Comparison of ENCODE assay signal across 8 cellular contexts in genomic region chr22:36369004-36369921, GRCh38. TPM values are rescaled to one million over a fixed set of nuclear protein-coding genes. Genes with fewer than 3 reads are reported as not detected.
DNase-seq lines count a peak whose midpoint lies in the region; ATAC-seq and TF ChIP-seq lines count a peak whose summit lies in the region.

No MANE protein-coding gene starts in this region.

- peak; percentile 7 for ATAC-seq in Panc1
- no peak for ATAC-seq in esophagus mucosa
- ATAC-seq in HG03280 (IDR thresholded peaks at IDR 0.05; ENCODE audit: unreplicated experiment): no peak

- peak overlapping the region; percentile 85 for H3K27ac Mint-ChIP-seq in neural crest cell (ENCODE audit: unreplicated experiment)

- no peak overlapping the region for H3K4me3 Mint-ChIP-seq in neural crest cell

- H3K4me3 ChIP-seq in Panc1 (ENCODE audit: low read depth in 2 of 2, low read length in 2 of 2): peak overlapping the region; percentile 3 to 10; a peak in 3 of 4 replicates

- in situ Hi-C loops in Panc1 (cut with HindIII; ENCODE audit: low pct_unique_long_range_greater_than_20kb, low sequenced_read_pairs): no loop called here

- BruUV-seq in Panc1 (replicated peaks; lab: Mats Ljungman, UMichigan): no TSS peak

- no peaks in the 10 kb centered on the region for H3K9me3 ChIP-seq in Panc1 (ENCODE audit: control insufficient read depth, insufficient read depth, low read depth, low read length)

- no peak for TF ChIP-seq CTCF in C4-2B (conservative IDR thresholded peaks at IDR 0.05)
- no peak for TF ChIP-seq CTCF in Panc1 (IDR thresholded peaks at IDR 0.05)
- no peak for TF ChIP-seq CTCF in neural crest cell (conservative IDR thresholded peaks at IDR 0.05)

- no peaks in the 10 kb centered on the region for H3K36me3 ChIP-seq in Panc1 (ENCODE audit: control insufficient read depth, insufficient read depth, low read length)

- H3K36me3 Mint-ChIP-seq in neural crest cell (ENCODE audit: low read depth): no peaks in the 10 kb centered on the region

- no peaks in the 10 kb centered on the region for H3K27me3 ChIP-seq in Panc1 (ENCODE audit: control insufficient read depth, insufficient read depth, low read length)

- H3K4me1 Mint-ChIP-seq in neural crest cell: peaks cover 79% of the 10 kb centered on the region

- no peaks in the 10 kb centered on the region for H3K9me3 Mint-ChIP-seq in neural crest cell

- POLR2A ChIA-PET in Panc1 (lab: Charles Lee): no interaction called here

- DNase-seq in Panc1 (ENCODE audit: low read depth, low spot score) (no peak), cerebellar cortex (ENCODE audit: low spot score) (peak; percentile 55), neural crest cell (ENCODE audit: low read depth, low spot score) (no peak), NCI-H1105 treated with DMSO at 0.1 percent for 48 hours (lab: John Stamatoyannopoulos, UW) (no peak), NCI-H1694 (lab: John Stamatoyannopoulos, UW) (no peak)

- intact Hi-C loops in Panc1 (cut with micrococcal nuclease; ENCODE audit: unreplicated experiment): no loop called here

- H3K4me1 ChIP-seq in Panc1 (ENCODE audit: control insufficient read depth, insufficient read depth, low read length): peaks cover 91% of the 10 kb centered on the region

- no peaks in the 10 kb centered on the region for H3K27me3 Mint-ChIP-seq in neural crest cell (ENCODE audit: low read depth)

- H3K27ac ChIP-seq in C4-2B (peak overlapping the region; percentile 79), Panc1 (ENCODE audit: low read length) (peak overlapping the region; percentile 97)

- CTCF ChIA-PET in Panc1 (lab: Charles Lee): interaction anchor here (0.5 to 0.9 kb wide), 2 partner anchors 117 to 601 kb away, joined by 3 to 4 read pairs; no protein-coding TSS in a partner anchor

RNA-seq across cellular contexts. Expression of gene MYH9, which starts 18.5 kb away (rescaled TPM):
- total RNA-seq in Panc1 (2021; ENCODE audit: unreplicated experiment) (788 TPM), neural crest cell (160 and 171 TPM in 2 replicates), esophagus mucosa (487 TPM)
- 1,068 TPM for polyA plus RNA-seq in Panc1 (2012; ENCODE audit: insufficient read length)
